Comparison of ENCODE assay signal across 1 cellular context in the genomic region with DNA sequence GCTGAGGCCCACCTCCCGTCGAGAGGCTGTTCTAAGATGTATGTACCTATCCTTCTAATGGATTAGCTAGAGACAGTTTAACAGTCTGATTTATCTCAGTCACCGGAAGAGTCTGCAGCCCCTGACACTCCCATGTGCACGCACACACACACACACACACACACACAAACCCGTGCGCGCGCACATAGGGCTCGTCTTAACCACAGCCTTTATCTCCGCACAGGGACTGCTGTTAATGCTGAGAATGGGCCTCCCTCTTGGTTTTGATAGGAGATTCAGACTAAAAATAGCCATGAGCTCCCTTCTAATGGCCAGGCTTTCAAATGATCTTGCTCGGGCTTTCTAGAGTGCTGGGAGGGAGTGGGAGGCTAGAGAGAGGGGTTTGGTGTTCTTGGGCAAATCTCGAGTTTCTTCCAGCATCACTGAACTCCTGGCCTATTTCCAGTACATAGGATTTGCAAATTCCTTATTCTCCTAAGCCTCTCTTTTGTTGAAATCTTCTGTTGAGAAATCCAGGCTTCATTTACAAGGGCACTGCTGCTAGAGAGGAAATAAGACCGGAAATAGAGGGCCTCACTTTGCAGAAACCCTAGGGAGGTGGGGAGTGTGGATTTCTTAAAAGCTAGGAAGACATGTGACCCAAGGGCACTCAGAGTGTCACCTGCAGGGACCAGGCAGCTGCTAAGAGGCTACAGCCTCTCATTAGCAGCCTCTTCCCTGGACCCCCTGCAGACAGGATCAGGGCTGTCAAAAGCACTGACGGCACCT.
A peak's percentile ranks its signal among the peaks of the same experiment; 100 is the strongest.
TF ChIP-seq lines count a peak whose summit lies in the region.

No MANE protein-coding gene starts in this region.

TF ChIP-seq in K562, 482 proteins besides CTCF, POLR2A, EP300 and RAD21 (continued from another document and continues in another):
- TF ChIP-seq, protein P1, sequence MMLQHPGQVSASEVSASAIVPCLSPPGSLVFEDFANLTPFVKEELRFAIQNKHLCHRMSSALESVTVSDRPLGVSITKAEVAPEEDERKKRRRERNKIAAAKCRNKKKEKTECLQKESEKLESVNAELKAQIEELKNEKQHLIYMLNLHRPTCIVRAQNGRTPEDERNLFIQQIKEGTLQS (IDR thresholded peaks at IDR 0.05), result peak; percentile 21; the same call in 1 of the 2 replicates
- TF ChIP-seq, protein P1 (CRISPR knock-in tag; conservative IDR thresholded peaks at IDR 0.05), result no peak
- TF ChIP-seq ADNP (tag; IDR thresholded peaks at IDR 0.05), result no peak
- no peak for TF ChIP-seq CAMTA2 (CRISPR knock-in tag; conservative IDR thresholded peaks at IDR 0.05)
- TF ChIP-seq TARDBP (IDR thresholded peaks at IDR 0.05), result no peak
- TF ChIP-seq, protein P2, sequence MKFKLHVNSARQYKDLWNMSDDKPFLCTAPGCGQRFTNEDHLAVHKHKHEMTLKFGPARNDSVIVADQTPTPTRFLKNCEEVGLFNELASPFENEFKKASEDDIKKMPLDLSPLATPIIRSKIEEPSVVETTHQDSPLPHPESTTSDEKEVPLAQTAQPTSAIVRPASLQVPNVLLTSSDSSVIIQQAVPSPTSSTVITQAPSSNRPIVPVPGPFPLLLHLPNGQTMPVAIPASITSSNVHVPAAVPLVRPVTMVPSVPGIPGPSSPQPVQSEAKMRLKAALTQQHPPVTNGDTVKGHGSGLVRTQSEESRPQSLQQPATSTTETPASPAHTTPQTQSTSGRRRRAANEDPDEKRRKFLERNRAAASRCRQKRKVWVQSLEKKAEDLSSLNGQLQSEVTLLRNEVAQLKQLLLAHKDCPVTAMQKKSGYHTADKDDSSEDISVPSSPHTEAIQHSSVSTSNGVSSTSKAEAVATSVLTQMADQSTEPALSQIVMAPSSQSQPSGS (CRISPR knock-in tag; IDR thresholded peaks at IDR 0.05), result no peak
- no peak for TF ChIP-seq TAF1 (IDR thresholded peaks at IDR 0.05; ENCODE audit: control insufficient read depth, extremely low read depth, insufficient read depth, low read length, severe bottlenecking)
- no peak for TF ChIP-seq ZNF121 (CRISPR knock-in tag; conservative IDR thresholded peaks at IDR 0.05)
- TF ChIP-seq SMARCB1 (IDR thresholded peaks at IDR 0.05; ENCODE audit: insufficient read length, low read depth), result no peak
- no peak; the same call in 1 of the 2 replicates for TF ChIP-seq EGR1 (conservative IDR thresholded peaks at IDR 0.05)
- TF ChIP-seq, protein P3, sequence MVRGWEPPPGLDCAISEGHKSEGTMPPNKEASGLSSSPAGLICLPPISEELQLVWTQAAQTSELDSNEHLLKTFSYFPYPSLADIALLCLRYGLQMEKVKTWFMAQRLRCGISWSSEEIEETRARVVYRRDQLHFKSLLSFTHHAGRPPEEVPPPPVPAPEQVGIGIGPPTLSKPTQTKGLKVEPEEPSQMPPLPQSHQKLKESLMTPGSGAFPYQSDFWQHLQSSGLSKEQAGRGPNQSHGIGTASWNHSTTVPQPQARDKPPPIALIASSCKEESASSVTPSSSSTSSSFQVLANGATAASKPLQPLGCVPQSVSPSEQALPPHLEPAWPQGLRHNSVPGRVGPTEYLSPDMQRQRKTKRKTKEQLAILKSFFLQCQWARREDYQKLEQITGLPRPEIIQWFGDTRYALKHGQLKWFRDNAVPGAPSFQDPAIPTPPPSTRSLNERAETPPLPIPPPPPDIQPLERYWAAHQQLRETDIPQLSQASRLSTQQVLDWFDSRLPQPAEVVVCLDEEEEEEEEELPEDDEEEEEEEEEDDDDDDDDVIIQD (CRISPR knock-in tag; IDR thresholded peaks at IDR 0.05), result no peak
- TF ChIP-seq, protein P4, sequence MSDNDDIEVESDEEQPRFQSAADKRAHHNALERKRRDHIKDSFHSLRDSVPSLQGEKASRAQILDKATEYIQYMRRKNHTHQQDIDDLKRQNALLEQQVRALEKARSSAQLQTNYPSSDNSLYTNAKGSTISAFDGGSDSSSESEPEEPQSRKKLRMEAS (CRISPR knock-in tag; IDR thresholded peaks at IDR 0.05), result peak; percentile 51; the same call in 1 of the 2 replicates
- no peak for TF ChIP-seq NFRKB (IDR thresholded peaks at IDR 0.05; ENCODE audit: low read depth)
- TF ChIP-seq STAG1 (CRISPR knock-in tag; IDR thresholded peaks at IDR 0.05; ENCODE audit: borderline replicate concordance), result no peak
- no peak for TF ChIP-seq ZNF224 (CRISPR knock-in tag; IDR thresholded peaks at IDR 0.05)
- no peak for TF ChIP-seq PRPF4 (IDR thresholded peaks at IDR 0.05; ENCODE audit: insufficient read depth, low read depth, low read length, poor library complexity, severe bottlenecking)
- TF ChIP-seq CBX2 (IDR thresholded peaks at IDR 0.05; ENCODE audit: insufficient read depth, low read length, poor library complexity, severe bottlenecking), result no peak
- peak; percentile 64; the same call in 1 of the 2 replicates for TF ChIP-seq TRIM28 (IDR thresholded peaks at IDR 0.05)
- peak; percentile 92 for TF ChIP-seq KLF16 (IDR thresholded peaks at IDR 0.05)
- TF ChIP-seq, protein P5, sequence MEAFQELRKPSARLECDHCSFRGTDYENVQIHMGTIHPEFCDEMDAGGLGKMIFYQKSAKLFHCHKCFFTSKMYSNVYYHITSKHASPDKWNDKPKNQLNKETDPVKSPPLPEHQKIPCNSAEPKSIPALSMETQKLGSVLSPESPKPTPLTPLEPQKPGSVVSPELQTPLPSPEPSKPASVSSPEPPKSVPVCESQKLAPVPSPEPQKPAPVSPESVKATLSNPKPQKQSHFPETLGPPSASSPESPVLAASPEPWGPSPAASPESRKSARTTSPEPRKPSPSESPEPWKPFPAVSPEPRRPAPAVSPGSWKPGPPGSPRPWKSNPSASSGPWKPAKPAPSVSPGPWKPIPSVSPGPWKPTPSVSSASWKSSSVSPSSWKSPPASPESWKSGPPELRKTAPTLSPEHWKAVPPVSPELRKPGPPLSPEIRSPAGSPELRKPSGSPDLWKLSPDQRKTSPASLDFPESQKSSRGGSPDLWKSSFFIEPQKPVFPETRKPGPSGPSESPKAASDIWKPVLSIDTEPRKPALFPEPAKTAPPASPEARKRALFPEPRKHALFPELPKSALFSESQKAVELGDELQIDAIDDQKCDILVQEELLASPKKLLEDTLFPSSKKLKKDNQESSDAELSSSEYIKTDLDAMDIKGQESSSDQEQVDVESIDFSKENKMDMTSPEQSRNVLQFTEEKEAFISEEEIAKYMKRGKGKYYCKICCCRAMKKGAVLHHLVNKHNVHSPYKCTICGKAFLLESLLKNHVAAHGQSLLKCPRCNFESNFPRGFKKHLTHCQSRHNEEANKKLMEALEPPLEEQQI (IDR thresholded peaks at IDR 0.05), result no peak; the same call in 1 of the 2 replicates
- no peak for TF ChIP-seq ETS2 (tag; IDR thresholded peaks at IDR 0.05; ENCODE audit: borderline replicate concordance, poor library complexity, severe bottlenecking)
- no peak for TF ChIP-seq MXI1 (IDR thresholded peaks at IDR 0.05; ENCODE audit: low read depth, low read length)
- 0 out of 2 replicates have a peak, but pooled peaks have one; percentile 45 for TF ChIP-seq SMARCC2 (IDR thresholded peaks at IDR 0.05; ENCODE audit: low read depth)
- TF ChIP-seq OTX1 (CRISPR knock-in tag; IDR thresholded peaks at IDR 0.05), result peak; percentile 85; the same call in 1 of the 2 replicates
- TF ChIP-seq, protein P6, sequence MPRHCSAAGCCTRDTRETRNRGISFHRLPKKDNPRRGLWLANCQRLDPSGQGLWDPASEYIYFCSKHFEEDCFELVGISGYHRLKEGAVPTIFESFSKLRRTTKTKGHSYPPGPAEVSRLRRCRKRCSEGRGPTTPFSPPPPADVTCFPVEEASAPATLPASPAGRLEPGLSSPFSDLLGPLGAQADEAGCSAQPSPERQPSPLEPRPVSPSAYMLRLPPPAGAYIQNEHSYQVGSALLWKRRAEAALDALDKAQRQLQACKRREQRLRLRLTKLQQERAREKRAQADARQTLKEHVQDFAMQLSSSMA (CRISPR knock-in tag; IDR thresholded peaks at IDR 0.05), result no peak
- no peak for TF ChIP-seq PTBP1 (IDR thresholded peaks at IDR 0.05; ENCODE audit: low read depth, low read length)
- no peak for TF ChIP-seq SNRNP70 (optimal IDR thresholded peaks at IDR 0.05; ENCODE audit: low read depth, low read length)
- TF ChIP-seq, protein P7, sequence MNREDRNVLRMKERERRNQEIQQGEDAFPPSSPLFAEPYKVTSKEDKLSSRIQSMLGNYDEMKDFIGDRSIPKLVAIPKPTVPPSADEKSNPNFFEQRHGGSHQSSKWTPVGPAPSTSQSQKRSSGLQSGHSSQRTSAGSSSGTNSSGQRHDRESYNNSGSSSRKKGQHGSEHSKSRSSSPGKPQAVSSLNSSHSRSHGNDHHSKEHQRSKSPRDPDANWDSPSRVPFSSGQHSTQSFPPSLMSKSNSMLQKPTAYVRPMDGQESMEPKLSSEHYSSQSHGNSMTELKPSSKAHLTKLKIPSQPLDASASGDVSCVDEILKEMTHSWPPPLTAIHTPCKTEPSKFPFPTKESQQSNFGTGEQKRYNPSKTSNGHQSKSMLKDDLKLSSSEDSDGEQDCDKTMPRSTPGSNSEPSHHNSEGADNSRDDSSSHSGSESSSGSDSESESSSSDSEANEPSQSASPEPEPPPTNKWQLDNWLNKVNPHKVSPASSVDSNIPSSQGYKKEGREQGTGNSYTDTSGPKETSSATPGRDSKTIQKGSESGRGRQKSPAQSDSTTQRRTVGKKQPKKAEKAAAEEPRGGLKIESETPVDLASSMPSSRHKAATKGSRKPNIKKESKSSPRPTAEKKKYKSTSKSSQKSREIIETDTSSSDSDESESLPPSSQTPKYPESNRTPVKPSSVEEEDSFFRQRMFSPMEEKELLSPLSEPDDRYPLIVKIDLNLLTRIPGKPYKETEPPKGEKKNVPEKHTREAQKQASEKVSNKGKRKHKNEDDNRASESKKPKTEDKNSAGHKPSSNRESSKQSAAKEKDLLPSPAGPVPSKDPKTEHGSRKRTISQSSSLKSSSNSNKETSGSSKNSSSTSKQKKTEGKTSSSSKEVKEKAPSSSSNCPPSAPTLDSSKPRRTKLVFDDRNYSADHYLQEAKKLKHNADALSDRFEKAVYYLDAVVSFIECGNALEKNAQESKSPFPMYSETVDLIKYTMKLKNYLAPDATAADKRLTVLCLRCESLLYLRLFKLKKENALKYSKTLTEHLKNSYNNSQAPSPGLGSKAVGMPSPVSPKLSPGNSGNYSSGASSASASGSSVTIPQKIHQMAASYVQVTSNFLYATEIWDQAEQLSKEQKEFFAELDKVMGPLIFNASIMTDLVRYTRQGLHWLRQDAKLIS (CRISPR knock-in tag; IDR thresholded peaks at IDR 0.05), result no peak
- TF ChIP-seq KLF13 (tag; IDR thresholded peaks at IDR 0.05; ENCODE audit: borderline replicate concordance, low read depth), result no peak
- peak; percentile 93; the same call in 1 of the 2 replicates for TF ChIP-seq HLTF (IDR thresholded peaks at IDR 0.05)
- no peak for TF ChIP-seq NR4A1 (CRISPR knock-in tag; IDR thresholded peaks at IDR 0.05)
- TF ChIP-seq NR4A1 (tag; IDR thresholded peaks at IDR 0.05), result peak; percentile 18; the same call in 1 of the 2 replicates
- TF ChIP-seq FOXJ2 (tag; IDR thresholded peaks at IDR 0.05), result no peak
- TF ChIP-seq NR3C1 (CRISPR knock-in tag; IDR thresholded peaks at IDR 0.05), result no peak
- TF ChIP-seq, protein P8, sequence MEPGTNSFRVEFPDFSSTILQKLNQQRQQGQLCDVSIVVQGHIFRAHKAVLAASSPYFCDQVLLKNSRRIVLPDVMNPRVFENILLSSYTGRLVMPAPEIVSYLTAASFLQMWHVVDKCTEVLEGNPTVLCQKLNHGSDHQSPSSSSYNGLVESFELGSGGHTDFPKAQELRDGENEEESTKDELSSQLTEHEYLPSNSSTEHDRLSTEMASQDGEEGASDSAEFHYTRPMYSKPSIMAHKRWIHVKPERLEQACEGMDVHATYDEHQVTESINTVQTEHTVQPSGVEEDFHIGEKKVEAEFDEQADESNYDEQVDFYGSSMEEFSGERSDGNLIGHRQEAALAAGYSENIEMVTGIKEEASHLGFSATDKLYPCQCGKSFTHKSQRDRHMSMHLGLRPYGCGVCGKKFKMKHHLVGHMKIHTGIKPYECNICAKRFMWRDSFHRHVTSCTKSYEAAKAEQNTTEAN (CRISPR knock-in tag; IDR thresholded peaks at IDR 0.05), result peak; percentile 85; the same call in 1 of the 2 replicates
- TF ChIP-seq TRIM24 (IDR thresholded peaks at IDR 0.05), result peak; percentile 84 to 89
- no peak for TF ChIP-seq SIN3A (IDR thresholded peaks at IDR 0.05; ENCODE audit: borderline replicate concordance in 2 of 2, control insufficient read depth in 1 of 2, low read depth in 2 of 2, low read length in 2 of 2)
- TF ChIP-seq BCOR (IDR thresholded peaks at IDR 0.05), result peak; percentile 93
- no peak for TF ChIP-seq SMAD1 (IDR thresholded peaks at IDR 0.05; ENCODE audit: low read depth, low read length, partially characterized antibody)
- TF ChIP-seq KLF10 (CRISPR knock-in tag; IDR thresholded peaks at IDR 0.05), result no peak
- no peak for TF ChIP-seq KDM2B (CRISPR knock-in tag; IDR thresholded peaks at IDR 0.05)
- TF ChIP-seq SP2 (IDR thresholded peaks at IDR 0.05; ENCODE audit: extremely low read depth, low read depth, low read length, poor library complexity, severe bottlenecking), result no peak
- no peak for TF ChIP-seq ZNF12 (CRISPR knock-in tag; IDR thresholded peaks at IDR 0.05)
- no peak for TF ChIP-seq ZNF830 (CRISPR knock-in tag; IDR thresholded peaks at IDR 0.05)
- no peak for TF ChIP-seq ZNF232 (CRISPR knock-in tag; IDR thresholded peaks at IDR 0.05)
- TF ChIP-seq, protein P9, sequence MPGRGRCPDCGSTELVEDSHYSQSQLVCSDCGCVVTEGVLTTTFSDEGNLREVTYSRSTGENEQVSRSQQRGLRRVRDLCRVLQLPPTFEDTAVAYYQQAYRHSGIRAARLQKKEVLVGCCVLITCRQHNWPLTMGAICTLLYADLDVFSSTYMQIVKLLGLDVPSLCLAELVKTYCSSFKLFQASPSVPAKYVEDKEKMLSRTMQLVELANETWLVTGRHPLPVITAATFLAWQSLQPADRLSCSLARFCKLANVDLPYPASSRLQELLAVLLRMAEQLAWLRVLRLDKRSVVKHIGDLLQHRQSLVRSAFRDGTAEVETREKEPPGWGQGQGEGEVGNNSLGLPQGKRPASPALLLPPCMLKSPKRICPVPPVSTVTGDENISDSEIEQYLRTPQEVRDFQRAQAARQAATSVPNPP (IDR thresholded peaks at IDR 0.05; ENCODE audit: borderline replicate concordance, insufficient read depth, insufficient read length), result no peak
- TF ChIP-seq BRD4 (IDR thresholded peaks at IDR 0.05), result no peak
